16 cellular contexts compared by ENCODE assay signal in the genomic region with DNA sequence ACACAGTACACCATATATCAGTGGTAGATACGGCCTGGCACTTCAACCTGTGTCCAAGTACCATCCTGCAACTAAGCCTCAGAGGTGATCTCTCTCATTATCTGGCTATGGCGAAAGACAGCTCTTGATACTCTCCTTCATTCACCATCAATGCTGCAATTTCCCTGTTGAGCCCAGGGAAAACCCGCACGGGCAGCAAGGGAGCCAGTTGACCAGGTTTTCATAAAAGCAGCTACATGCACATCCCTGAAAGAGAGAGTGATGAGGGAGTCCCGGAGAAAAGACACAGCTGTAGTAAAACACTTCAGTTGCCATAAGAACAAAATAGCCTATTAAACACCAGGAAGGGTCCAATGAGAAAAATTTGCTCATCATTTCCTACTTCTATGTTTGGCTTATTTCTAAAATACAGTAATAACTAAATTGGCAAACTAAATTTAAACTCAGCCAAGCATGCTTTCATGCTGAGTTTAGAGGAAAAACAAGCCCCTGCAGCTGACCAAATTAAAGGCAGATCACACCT.
DNase-seq lines count a peak whose midpoint lies in the region; ATAC-seq lines count a peak whose summit lies in the region.
"Had no signal": no experiment of that assay in that cellular context is flagged by ENCODE, and none has a peak within 500 bp of the region (broad histone marks: within the 10 kb centered on the region; RNA-seq: fewer than 3 reads in every experiment).

No MANE protein-coding gene starts in this region.

- H3K4me1 ChIP-seq in stomach smooth muscle (ENCODE audit: control insufficient read depth, insufficient read depth, low read length) = peaks cover 88% of the 10 kb centered on the region

- no peak for ATAC-seq in activated T-cell treated with anti-CD3 and anti-CD28 coated beads, Interleukin-2, amount 50 U/mL, for 72 hours (replicated peaks in 1 of 2)
- ATAC-seq in activated T-helper 17 cell treated with anti-CD3 and anti-CD28 coated beads, Interleukin-2, amount 50 U/mL, for 72 hours (replicated peaks) = no peak
- ATAC-seq: PC-3 had no signal

- peak overlapping the region; percentile 37 for H3K27ac ChIP-seq in stomach smooth muscle (ENCODE audit: low read length)
- H3K27ac ChIP-seq: SK-N-MC had no signal

- no peaks in the 10 kb centered on the region for H3K27me3 Mint-ChIP-seq in activated T-cell treated with anti-CD3 and anti-CD28 coated beads, Interleukin-2, amount 50 U/mL, for 72 hours (ENCODE audit: low read depth)
- H3K27me3 Mint-ChIP-seq in activated T-helper 17 cell treated with anti-CD3 and anti-CD28 coated beads, Interleukin-2, amount 50 U/mL, for 72 hours = no peaks in the 10 kb centered on the region
- H3K27me3 Mint-ChIP-seq in immature natural killer cell (ENCODE audit: low read depth in 3 of 3) = peaks cover 0 to 1% (median 0%) of the 10 kb centered on the region in 3 donors

- no peak overlapping the region for H3K9ac ChIP-seq in stomach smooth muscle (ENCODE audit: low read length in 2 of 2)

- no peak for DNase-seq in activated T-cell treated with anti-CD3 and anti-CD28 coated beads, Interleukin-2, amount 50 U/mL, for 72 hours
- DNase-seq in activated T-cell treated with anti-CD3 and anti-CD28 coated beads for 4 hours (no peak), immature natural killer cell (no peak), NCI-H82 treated with DMSO at 0.1 percent for 48 hours (lab: John Stamatoyannopoulos, UW; ENCODE audit: unreplicated experiment) (no peak), LoVo (ENCODE audit: low spot score) (no peak), NCI-H1694 (lab: John Stamatoyannopoulos, UW) (no peak)
- DNase-seq: activated CD8-positive, alpha-beta memory T cell treated with anti-CD3 and anti-CD28 coated beads for 24 hours; activated naive CD4-positive, alpha-beta T cell; effector CD8-positive, alpha-beta T cell; GF-D8; NCI-H446 treated with DMSO at 0.1 percent for 48 hours; PC-3 had no signal

- no peaks in the 10 kb centered on the region for H3K27me3 ChIP-seq in stomach smooth muscle (ENCODE audit: control insufficient read depth in 1 of 2, insufficient read depth in 2 of 2, low read length in 2 of 2)

- H3K27ac Mint-ChIP-seq in activated T-cell treated with anti-CD3 and anti-CD28 coated beads, Interleukin-2, amount 50 U/mL, for 72 hours = peak overlapping the region; percentile 25
- H3K27ac Mint-ChIP-seq in activated T-helper 17 cell treated with anti-CD3 and anti-CD28 coated beads, Interleukin-2, amount 50 U/mL, for 72 hours = peak overlapping the region; percentile 67
- H3K27ac Mint-ChIP-seq in immature natural killer cell = peak overlapping the region in 5 of 6 donors; percentile 24 to 79 (median 58)
- H3K27ac Mint-ChIP-seq: mesothelial cell of epicardium had no signal

- H3K36me3 Mint-ChIP-seq in activated T-cell treated with anti-CD3 and anti-CD28 coated beads, Interleukin-2, amount 50 U/mL, for 72 hours (ENCODE audit: insufficient read depth in 2 of 2) = peaks cover 4 to 13% of the 10 kb centered on the region in 2 donors
- H3K36me3 Mint-ChIP-seq in activated T-helper 17 cell treated with anti-CD3 and anti-CD28 coated beads, Interleukin-2, amount 50 U/mL, for 72 hours (ENCODE audit: low read depth) = peaks cover 76% of the 10 kb centered on the region
- peaks cover 0 to 16% (median 6%) of the 10 kb centered on the region in 3 donors for H3K36me3 Mint-ChIP-seq in immature natural killer cell

- H3K9me3 Mint-ChIP-seq in activated T-cell treated with anti-CD3 and anti-CD28 coated beads, Interleukin-2, amount 50 U/mL, for 72 hours = no peaks in the 10 kb centered on the region
- H3K9me3 Mint-ChIP-seq in activated T-helper 17 cell treated with anti-CD3 and anti-CD28 coated beads, Interleukin-2, amount 50 U/mL, for 72 hours = no peaks in the 10 kb centered on the region
- no peaks in the 10 kb centered on the region for H3K9me3 Mint-ChIP-seq in immature natural killer cell
- H3K9me3 Mint-ChIP-seq: mesothelial cell of epicardium had no signal

- H3K4me3 ChIP-seq in stomach smooth muscle (ENCODE audit: low read length in 2 of 2) = no peak overlapping the region
- H3K4me3 ChIP-seq: SK-N-MC had no signal

- no peaks in the 10 kb centered on the region for H3K9me3 ChIP-seq in stomach smooth muscle (ENCODE audit: control insufficient read depth in 2 of 2, low read length in 2 of 2)

- peaks cover 44% of the 10 kb centered on the region for H3K4me1 Mint-ChIP-seq in activated T-cell treated with anti-CD3 and anti-CD28 coated beads, Interleukin-2, amount 50 U/mL, for 72 hours (ENCODE audit: low read depth)
- H3K4me1 Mint-ChIP-seq in activated T-helper 17 cell treated with anti-CD3 and anti-CD28 coated beads, Interleukin-2, amount 50 U/mL, for 72 hours = peaks cover 36% of the 10 kb centered on the region
- peaks cover 69 to 91% of the 10 kb centered on the region in 2 donors for H3K4me1 Mint-ChIP-seq in immature natural killer cell

- no peak overlapping the region for H3K4me3 Mint-ChIP-seq in activated T-cell treated with anti-CD3 and anti-CD28 coated beads, Interleukin-2, amount 50 U/mL, for 72 hours
- no peak overlapping the region for H3K4me3 Mint-ChIP-seq in activated T-helper 17 cell treated with anti-CD3 and anti-CD28 coated beads, Interleukin-2, amount 50 U/mL, for 72 hours
- no peak overlapping the region for H3K4me3 Mint-ChIP-seq in immature natural killer cell
- H3K4me3 Mint-ChIP-seq: mesothelial cell of epicardium had no signal

- H3K36me3 ChIP-seq in stomach smooth muscle (ENCODE audit: control insufficient read depth in 2 of 2, insufficient read depth in 2 of 2, low read length in 2 of 2) = peaks cover 5 to 8% of the 10 kb centered on the region in 2 donors
